ENCODE assay signal across 8 cellular contexts in the genomic region with DNA sequence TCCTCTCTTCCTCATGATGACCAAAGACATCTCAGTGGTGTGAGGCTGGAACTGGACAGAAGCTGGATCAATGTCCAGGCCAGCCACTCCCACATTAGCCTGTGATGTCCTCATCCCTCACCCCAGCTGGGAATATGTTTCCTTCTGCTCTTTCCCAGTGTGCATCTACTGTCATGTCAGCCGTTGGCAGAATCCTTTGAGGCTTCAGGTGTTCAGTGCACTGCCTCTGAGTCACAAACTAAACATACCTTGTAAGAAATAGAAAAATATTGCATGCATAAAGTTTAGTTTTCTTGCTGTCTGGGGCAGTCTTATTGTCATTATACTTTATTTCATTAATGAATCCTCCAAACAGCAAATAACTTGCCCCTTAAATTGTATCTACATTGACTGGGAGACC.
"Had no signal": no experiment of that assay in that cellular context is flagged by ENCODE, and none has a peak within 500 bp of the region (broad histone marks: within the 10 kb centered on the region; RNA-seq: fewer than 3 reads in every experiment).

No MANE protein-coding gene starts in this region.

- H3K9me3 Mint-ChIP-seq: GM23338, H9 had no signal

- ATAC-seq: GM23338, HepG2, K562 had no signal

- FAIRE-seq: H1, H54, HepG2, K562 had no signal

- H3K4me1 Mint-ChIP-seq: GM23338, H9 had no signal

- DNase-seq: H9, HCEC 1CT had no signal

- H3K4me2 ChIP-seq: GM23338 had no signal

- H3K4me3 Mint-ChIP-seq: GM23338, H9 had no signal

- H3K4me3 ChIP-seq: GM23338, K562 had no signal

- H2AFZ ChIP-seq: GM23338 had no signal

- H3K27ac Mint-ChIP-seq: GM23338, H9 had no signal

- H3K27ac ChIP-seq: HL-60 had no signal
